Comparison of ENCODE assay signal across 8 cellular contexts in genomic region chr19:2171349-2172145, GRCh38. TPM values are rescaled to one million over a fixed set of nuclear protein-coding genes. Genes with fewer than 3 reads are reported as not detected.
A peak's percentile ranks its signal among the peaks of the same experiment; 100 is the strongest.
DNase-seq lines count a peak whose midpoint lies in the region; ATAC-seq lines count a peak whose summit lies in the region.

No MANE protein-coding gene starts in this region.

- CTCF ChIA-PET in CD8-positive, alpha-beta memory T cell (lab: Charles Lee) = interaction anchor here (1.3 kb wide), 1 partner anchor 11 kb away, joined by 4 read pairs; no protein-coding TSS in a partner anchor

- no peaks in the 10 kb centered on the region for H3K9me3 ChIP-seq in CD8-positive, alpha-beta memory T cell (ENCODE audit: low read length)
- no peaks in the 10 kb centered on the region for H3K9me3 ChIP-seq in Karpas-422 (ENCODE audit: low read length)

- POLR2A ChIA-PET in CD8-positive, alpha-beta memory T cell (lab: Charles Lee) = interaction anchor here (0.6 kb wide), 1 partner anchor 102 kb away, joined by 4 read pairs; no protein-coding TSS in a partner anchor

- ATAC-seq in GM19463 (IDR thresholded peaks at IDR 0.05; ENCODE audit: unreplicated experiment) (peak; percentile 38), left ventricle myocardium superior (no peak)

- intact Hi-C loops in left ventricle myocardium superior (cut with micrococcal nuclease) = no loop called here

- peak overlapping the region; percentile 16 for H3K9ac ChIP-seq in Karpas-422 (ENCODE audit: low read length)

- peak overlapping the region in 6 of 7 donors; percentile 15 to 67 (median 39) for H3K4me3 Mint-ChIP-seq in CD8-positive, alpha-beta memory T cell

- H3K36me3 ChIP-seq in CD8-positive, alpha-beta memory T cell (ENCODE audit: insufficient read depth, low read length) = no peaks in the 10 kb centered on the region
- H3K36me3 ChIP-seq in Karpas-422 (ENCODE audit: insufficient read depth, low read length) = no peaks in the 10 kb centered on the region

- H3K27me3 ChIP-seq in CD8-positive, alpha-beta memory T cell (ENCODE audit: insufficient read depth, low read length, poor library complexity, severe bottlenecking) = no peaks in the 10 kb centered on the region
- H3K27me3 ChIP-seq in Karpas-422 (ENCODE audit: low read length) = no peaks in the 10 kb centered on the region

- no peak overlapping the region for H2AFZ ChIP-seq in Karpas-422 (ENCODE audit: low read length)

- no peaks in the 10 kb centered on the region for H3K9me3 Mint-ChIP-seq in CD8-positive, alpha-beta memory T cell

- H3K27ac Mint-ChIP-seq in CD8-positive, alpha-beta memory T cell = peak overlapping the region in 7 of 8 donors; percentile 57 to 91 (median 76)

- H3K79me2 ChIP-seq in Karpas-422 (ENCODE audit: low read length) = peaks cover 97% of the 10 kb centered on the region

- peaks cover 68% of the 10 kb centered on the region for H4K20me1 ChIP-seq in Karpas-422 (ENCODE audit: insufficient read depth, low read depth, low read length)

- peak overlapping the region; percentile 91 for H3K4me2 ChIP-seq in Karpas-422 (ENCODE audit: low read depth, low read length, poor library complexity, severe bottlenecking)

- no peak overlapping the region for H3K27ac ChIP-seq in CD8-positive, alpha-beta memory T cell (ENCODE audit: low read depth, low read length)
- H3K27ac ChIP-seq in Karpas-422 (ENCODE audit: low read length) = peak overlapping the region; percentile 59

- H3K36me3 Mint-ChIP-seq in CD8-positive, alpha-beta memory T cell = peaks cover 0 to 3% (median 0%) of the 10 kb centered on the region in 3 donors

- DNase-seq in CD8-positive, alpha-beta memory T cell = peak; percentile 66 to 89 (median 75)
- DNase-seq in Karpas-422 (peak; percentile 82), activated T-cell treated with anti-CD3 and anti-CD28 coated beads for 48 hours (ENCODE audit: low read depth) (peak; percentile 80), left ventricle myocardium superior (peak; percentile 79), C1 segment of cervical spinal cord (lab: John Stamatoyannopoulos, UW) (no peak), kidney glomerular epithelial cell (lab: John Stamatoyannopoulos, UW) (no peak)
- DNase-seq in stimulated activated CD8-positive, alpha-beta memory T cell treated with anti-CD3 and anti-CD28 coated beads, Interleukin-12 subunit alpha, Interleukin-12 subunit beta, amount 100 ng/mL, for 24 hours (ENCODE audit: extremely low read depth) = peak; percentile 68

- H3K27me3 Mint-ChIP-seq in CD8-positive, alpha-beta memory T cell = no peaks in the 10 kb centered on the region

- no peak overlapping the region for H3K4me3 ChIP-seq in CD8-positive, alpha-beta memory T cell (ENCODE audit: low read length)
- peak overlapping the region; percentile 48; the same call in 1 of the 2 replicates for H3K4me3 ChIP-seq in Karpas-422 (ENCODE audit: low read length)

- H3K9me2 ChIP-seq in Karpas-422 (replicated peaks; ENCODE audit: insufficient read depth, low read length) = no peaks in the 10 kb centered on the region

- peaks cover 34% of the 10 kb centered on the region for H3K4me1 ChIP-seq in CD8-positive, alpha-beta memory T cell (ENCODE audit: insufficient read depth, low read length)
- H3K4me1 ChIP-seq in Karpas-422 (ENCODE audit: low read length) = peaks cover 54% of the 10 kb centered on the region

- H3K4me1 Mint-ChIP-seq in CD8-positive, alpha-beta memory T cell = peaks cover 35 to 67% (median 52%) of the 10 kb centered on the region in 3 donors

RNA-seq across cellular contexts. Expression of gene DOT1L, which starts 7.8 kb away (rescaled TPM):
- total RNA-seq in CD8-positive, alpha-beta memory T cell = 10 to 100 TPM; 82.0 to 84.9 TPM
- 1.2 TPM for polyA plus RNA-seq in CD8-positive, alpha-beta memory T cell
- 10.8 and 13.3 TPM in 2 replicates for total RNA-seq in Karpas-422 (2014; rRNA removed; shearing (Covaris generic); ENCODE audit: low replicate concordance)
- 11.9 TPM for total RNA-seq in left ventricle myocardium superior

RNA-seq across cellular contexts. Expression of gene AP3D1, which starts 20.2 kb away (rescaled TPM):
- 10 to 100 TPM; 96.5 to 99.2 TPM for total RNA-seq in CD8-positive, alpha-beta memory T cell
- 44.2 TPM for polyA plus RNA-seq in CD8-positive, alpha-beta memory T cell
- 82.3 and 101 TPM in 2 replicates for total RNA-seq in Karpas-422 (2014; rRNA removed; shearing (Covaris generic); ENCODE audit: low replicate concordance)
- 78.2 TPM for total RNA-seq in left ventricle myocardium superior

Comparison
In these comparisons a context has a peak if more than half of its experiments do, and no peak if none do; other contexts are left out.
1. DNase-seq: peak in CD8-positive, alpha-beta memory T cell (5 of 5), Karpas-422 (single experiment), activated T-cell treated with anti-CD3 and anti-CD28 coated beads for 48 hours (single experiment), left ventricle myocardium superior (single experiment) and stimulated activated CD8-positive, alpha-beta memory T cell treated with anti-CD3 and anti-CD28 coated beads, Interleukin-12 subunit alpha, Interleukin-12 subunit beta, amount 100 ng/mL, for 24 hours (single experiment); none in C1 segment of cervical spinal cord (0 of 14) and kidney glomerular epithelial cell (single experiment).